In the genomic region with DNA sequence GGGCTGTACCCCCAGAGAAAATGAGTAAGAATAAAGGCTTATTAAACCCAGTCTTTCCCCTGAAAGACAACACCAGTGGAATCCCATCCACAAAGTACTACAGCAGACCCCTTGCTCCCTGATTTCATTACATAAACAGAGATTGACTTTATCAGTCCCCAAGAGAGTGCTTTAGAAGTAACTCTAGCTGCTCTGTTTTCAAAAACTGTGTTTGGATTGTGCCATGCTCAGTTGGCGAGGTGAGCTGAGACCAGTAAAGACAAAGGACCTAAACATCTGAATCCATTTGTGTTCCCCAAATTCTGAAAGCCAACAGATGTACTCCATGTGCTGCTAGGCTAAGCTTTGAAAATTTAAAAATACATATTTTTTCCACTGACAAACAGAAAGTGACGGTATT, we compare ENCODE assay signal across 20 cellular contexts.
"Had no signal": no experiment of that assay in that cellular context is flagged by ENCODE, and none has a peak within 500 bp of the region (broad histone marks: within the 10 kb centered on the region; RNA-seq: fewer than 3 reads in every experiment).

No MANE protein-coding gene starts in this region.

- H3K4me1 Mint-ChIP-seq: activated naive CD4-positive, alpha-beta T cell treated with anti-CD3 and anti-CD28 coated beads, Interleukin-2, amount 10 ng/mL, durations not matched to agents 7 days and 5 days; activated naive CD8-positive, alpha-beta T cell treated with anti-CD3 and anti-CD28 coated beads, Interleukin-2, amount 50 U/mL, for 24 hours; naive B cell had no signal

- H3K9me3 Mint-ChIP-seq: activated CD8-positive, alpha-beta T cell treated with anti-CD3 and anti-CD28 coated beads for 36 hours; activated naive CD4-positive, alpha-beta T cell treated with anti-CD3 and anti-CD28 coated beads, Interleukin-2, amount 10 ng/mL, durations not matched to agents 7 days and 5 days; activated naive CD8-positive, alpha-beta T cell treated with anti-CD3 and anti-CD28 coated beads, Interleukin-2, amount 50 U/mL, for 24 hours; activated T-cell treated with anti-CD3 and anti-CD28 coated beads, Interleukin-2, amount 50 U/mL, for 24 hours; memory B cell; naive B cell; stimulated activated naive B cell treated with anti-CD40 and anti-IgM and Interleukin-4, amounts not matched to agents 10 μg/mL and 1 μg/mL and 100 μg/mL, for 72 hours had no signal

- H3K27me3 ChIP-seq: gastroesophageal sphincter, heart left ventricle, pancreas, right lobe of liver, tibial artery, uterus had no signal

- H3K9me3 ChIP-seq: gastroesophageal sphincter, heart left ventricle, mucosa of descending colon, pancreas, right lobe of liver, tibial artery, uterus had no signal

- H3K4me3 Mint-ChIP-seq: activated CD8-positive, alpha-beta T cell treated with anti-CD3 and anti-CD28 coated beads for 36 hours; activated naive CD4-positive, alpha-beta T cell treated with anti-CD3 and anti-CD28 coated beads, Interleukin-2, amount 10 ng/mL, durations not matched to agents 7 days and 5 days; activated naive CD8-positive, alpha-beta T cell treated with anti-CD3 and anti-CD28 coated beads, Interleukin-2, amount 50 U/mL, for 24 hours; activated T-cell treated with anti-CD3 and anti-CD28 coated beads, Interleukin-2, amount 50 U/mL, for 24 hours; memory B cell; naive B cell; stimulated activated naive B cell treated with anti-CD40 and anti-IgM and Interleukin-4, amounts not matched to agents 10 μg/mL and 1 μg/mL and 100 μg/mL, for 72 hours had no signal

- ATAC-seq: activated CD8-positive, alpha-beta T cell treated with anti-CD3 and anti-CD28 coated beads for 36 hours; activated naive CD8-positive, alpha-beta T cell treated with anti-CD3 and anti-CD28 coated beads, Interleukin-2, amount 50 U/mL, for 24 hours; gastroesophageal sphincter; heart left ventricle; mucosa of descending colon; pancreas; right lobe of liver; stimulated activated naive B cell treated with anti-CD40 and anti-IgM and Interleukin-4, amounts not matched to agents 10 μg/mL and 1 μg/mL and 100 μg/mL, for 72 hours had no signal

- H3K27ac ChIP-seq: coronary artery, gastroesophageal sphincter, pancreas, right lobe of liver, tibial artery, uterus had no signal

- H3K4me3 ChIP-seq: coronary artery, gastroesophageal sphincter, heart left ventricle, mucosa of descending colon, pancreas, right lobe of liver, tibial artery, uterus had no signal

- H3K4me1 ChIP-seq: gastroesophageal sphincter, heart left ventricle, pancreas, right lobe of liver, tibial artery, uterus had no signal

- H3K27me3 Mint-ChIP-seq: activated CD8-positive, alpha-beta T cell treated with anti-CD3 and anti-CD28 coated beads for 36 hours; activated naive CD4-positive, alpha-beta T cell treated with anti-CD3 and anti-CD28 coated beads, Interleukin-2, amount 10 ng/mL, durations not matched to agents 7 days and 5 days; activated naive CD8-positive, alpha-beta T cell treated with anti-CD3 and anti-CD28 coated beads, Interleukin-2, amount 50 U/mL, for 24 hours; activated T-cell treated with anti-CD3 and anti-CD28 coated beads, Interleukin-2, amount 50 U/mL, for 24 hours; memory B cell; naive B cell; stimulated activated naive B cell treated with anti-CD40 and anti-IgM and Interleukin-4, amounts not matched to agents 10 μg/mL and 1 μg/mL and 100 μg/mL, for 72 hours had no signal

- DNase-seq: activated CD4-positive, alpha-beta T cell treated with anti-CD3 and anti-CD28 coated beads for 48 hours; activated CD4-positive, CD25-positive, alpha-beta regulatory T cell; activated CD8-positive, alpha-beta T cell treated with anti-CD3 and anti-CD28 coated beads for 36 hours; activated naive CD4-positive, alpha-beta T cell treated with anti-CD3 and anti-CD28 coated beads, Interleukin-2, amount 10 ng/mL, durations not matched to agents 7 days and 5 days; activated naive CD8-positive, alpha-beta T cell treated with anti-CD3 and anti-CD28 coated beads, Interleukin-2, amount 50 U/mL, for 24 hours; activated T-cell treated with anti-CD3 and anti-CD28 coated beads, Interleukin-2, amount 50 U/mL, for 24 hours; aorta; heart left ventricle; mucosa of descending colon; naive B cell; pancreas; right lobe of liver; stimulated activated CD4-positive, alpha-beta T cell treated with anti-CD3 and anti-CD28 coated beads, Interleukin-4, amount 100 ng/mL, for 4 hours; stimulated activated naive B cell treated with anti-CD40 and anti-IgM and Interleukin-4, amounts not matched to agents 10 μg/mL and 1 μg/mL and 100 μg/mL, for 72 hours; T1000; tibial artery; uterus had no signal

- H3K36me3 ChIP-seq: pancreas, tibial artery, uterus had no signal

- H3K27ac Mint-ChIP-seq: activated CD8-positive, alpha-beta T cell treated with anti-CD3 and anti-CD28 coated beads for 36 hours; activated naive CD4-positive, alpha-beta T cell treated with anti-CD3 and anti-CD28 coated beads, Interleukin-2, amount 10 ng/mL, durations not matched to agents 7 days and 5 days; activated naive CD8-positive, alpha-beta T cell treated with anti-CD3 and anti-CD28 coated beads, Interleukin-2, amount 50 U/mL, for 24 hours; activated T-cell treated with anti-CD3 and anti-CD28 coated beads, Interleukin-2, amount 50 U/mL, for 24 hours; memory B cell; naive B cell; stimulated activated naive B cell treated with anti-CD40 and anti-IgM and Interleukin-4, amounts not matched to agents 10 μg/mL and 1 μg/mL and 100 μg/mL, for 72 hours had no signal
